In genomic region chr4:68074397-68074796, GRCh38 we compare ENCODE assay signal across 26 cellular contexts. TPM values are rescaled to one million over a fixed set of nuclear protein-coding genes. Genes with fewer than 3 reads are reported as not detected.
A peak's percentile ranks its signal among the peaks of the same experiment; 100 is the strongest.
DNase-seq lines count a peak whose midpoint lies in the region; ATAC-seq, FAIRE-seq and TF ChIP-seq lines count a peak whose summit lies in the region.
"Had no signal": no experiment of that assay in that cellular context is flagged by ENCODE, and none has a peak within 500 bp of the region (broad histone marks: within the 10 kb centered on the region; RNA-seq: fewer than 3 reads in every experiment).

No MANE protein-coding gene starts in this region.

- FAIRE-seq in HepG2 (lab: Jason Lieb, UNC) (no peak), astrocyte (lab: Jason Lieb, UNC) (no peak)
- FAIRE-seq: endothelial cell of umbilical vein had no signal

- no peak for DNase-seq in HepG2 (ENCODE audit: low spot score)
- no peak for DNase-seq in right lobe of liver
- peak; percentile 1 for DNase-seq in astrocyte (ENCODE audit: low read depth)
- peak; percentile 4 for DNase-seq in iris pigment epithelial cell (ENCODE audit: low read depth)
- DNase-seq in NCI-H446 treated with DMSO at 0.1 percent for 48 hours (lab: John Stamatoyannopoulos, UW), result no peak
- no peak for DNase-seq in NCI-H187 treated with DMSO at 0.1 percent for 48 hours (lab: John Stamatoyannopoulos, UW)
- no peak for DNase-seq in Peyer's patch
- DNase-seq: activated CD4-positive, alpha-beta T cell treated with anti-CD3 and anti-CD28 coated beads, Interleukin-2, amount 50 U/mL, for 1 hour; activated effector memory CD4-positive, alpha-beta T cell treated with anti-CD3 and anti-CD28 coated beads, Interleukin-2, amount 50 U/mL, for 16 hours; adrenal gland; dermis blood vessel endothelial cell; naive B cell; NCI-H187; NCI-H510A; T-helper 1 cell; upper lobe of right lung had no signal

- no peaks in the 10 kb centered on the region for H3K9me3 Mint-ChIP-seq in astrocyte (ENCODE audit: unreplicated experiment)
- H3K9me3 Mint-ChIP-seq: GM23338; stimulated activated naive CD8-positive, alpha-beta T cell treated with anti-CD3 and anti-CD28 coated beads, Interleukin-15, Interleukin-2, amounts not matched to agents 100 ng/mL and 50 ng/mL, for 24 hours had no signal

- no peaks in the 10 kb centered on the region for H3K9me3 ChIP-seq in HepG2 (ENCODE audit: low read length)
- no peaks in the 10 kb centered on the region for H3K9me3 ChIP-seq in right lobe of liver
- no peaks in the 10 kb centered on the region for H3K9me3 ChIP-seq in astrocyte (ENCODE audit: insufficient read depth, low read depth, low read length)
- no peaks in the 10 kb centered on the region for H3K9me3 ChIP-seq in Peyer's patch
- H3K9me3 ChIP-seq: upper lobe of right lung had no signal

- no peak overlapping the region for H3K4me2 ChIP-seq in HepG2 (ENCODE audit: low read depth, low read length)
- no peak overlapping the region for H3K4me2 ChIP-seq in astrocyte (ENCODE audit: low read length)
- H3K4me2 ChIP-seq: GM23338 had no signal

- POLR2A ChIA-PET in HepG2 (lab: Yijun Ruan, JAX), result no interaction called here

- intact Hi-C loops in HepG2 (cut with micrococcal nuclease; ENCODE audit: unreplicated experiment), result no loop called here
- intact Hi-C loops in right lobe of liver (cut with DNase I), result no loop called here

- no peaks in the 10 kb centered on the region for H4K20me1 ChIP-seq in HepG2 (ENCODE audit: insufficient read depth, low read length)
- H4K20me1 ChIP-seq in astrocyte (ENCODE audit: insufficient read depth, low read length), result no peaks in the 10 kb centered on the region

- H3K27ac ChIP-seq in HepG2 (ENCODE audit: extremely low read length, insufficient read depth, low read length) (no peak overlapping the region), right lobe of liver (no peak overlapping the region), astrocyte (ENCODE audit: low read depth, low read length) (no peak overlapping the region), Peyer's patch (no peak overlapping the region)
- H3K27ac ChIP-seq: adrenal gland, upper lobe of right lung had no signal

- H3K79me2 ChIP-seq in HepG2 (ENCODE audit: insufficient read depth, low read length) (no peaks in the 10 kb centered on the region), astrocyte (ENCODE audit: insufficient read depth, low read length) (no peaks in the 10 kb centered on the region)

- no TSS peak for BruUV-seq in HepG2 (replicated peaks; lab: Mats Ljungman, UMichigan)

- H3K9ac ChIP-seq in HepG2 (ENCODE audit: insufficient read depth, low read depth, low read length) (no peak overlapping the region), astrocyte (ENCODE audit: low read length) (no peak overlapping the region)

- CTCF ChIA-PET in HepG2 (lab: Yijun Ruan, JAX; ENCODE audit: low intra/inter-chr PET ratio, low total read pairs), result no interaction called here

- TF ChIP-seq CTCF in HepG2 (CRISPR knock-in tag; IDR thresholded peaks at IDR 0.05), result no peak
- no peak for TF ChIP-seq CTCF in right lobe of liver (IDR thresholded peaks at IDR 0.05)
- no peak for TF ChIP-seq CTCF in astrocyte (IDR thresholded peaks at IDR 0.05; ENCODE audit: insufficient read depth, low read depth, low read length)
- no peak for TF ChIP-seq CTCF in Peyer's patch (IDR thresholded peaks at IDR 0.05)

- ATAC-seq in HepG2 (no peak), right lobe of liver (no peak), GM18505 (IDR thresholded peaks at IDR 0.05; ENCODE audit: unreplicated experiment) (no peak)
- ATAC-seq: GM23338, Right ventricle myocardium inferior, upper lobe of right lung had no signal

- TF ChIP-seq EP300 in HepG2 (IDR thresholded peaks at IDR 0.05; ENCODE audit: low read depth in 2 of 2, low read length in 2 of 2), result no peak
- TF ChIP-seq EP300 in HepG2 (CRISPR knock-in tag; IDR thresholded peaks at IDR 0.05; ENCODE audit: borderline replicate concordance), result no peak

- no peak overlapping the region for H3K4me3 Mint-ChIP-seq in astrocyte (ENCODE audit: unreplicated experiment)
- H3K4me3 Mint-ChIP-seq: GM23338; naive B cell; stimulated activated naive CD8-positive, alpha-beta T cell treated with anti-CD3 and anti-CD28 coated beads, Interleukin-15, Interleukin-2, amounts not matched to agents 100 ng/mL and 50 ng/mL, for 24 hours had no signal

- no peak overlapping the region for H3K27ac Mint-ChIP-seq in astrocyte (ENCODE audit: unreplicated experiment)
- H3K27ac Mint-ChIP-seq: GM23338; stimulated activated naive CD8-positive, alpha-beta T cell treated with anti-CD3 and anti-CD28 coated beads, Interleukin-15, Interleukin-2, amounts not matched to agents 100 ng/mL and 50 ng/mL, for 24 hours had no signal

- H2AFZ ChIP-seq in HepG2 (ENCODE audit: low read length) (no peak overlapping the region), astrocyte (ENCODE audit: low read depth, low read length) (no peak overlapping the region)
- H2AFZ ChIP-seq: GM23338 had no signal

- no peaks in the 10 kb centered on the region for H3K27me3 Mint-ChIP-seq in astrocyte (ENCODE audit: low read depth, unreplicated experiment)

- in situ Hi-C loops in HepG2 (cut with HindIII; ENCODE audit: extremely low pct_ligation_motif_present, low pct_unique_long_range_greater_than_20kb), result no loop called here

- H3K4me3 ChIP-seq in HepG2 (replicated peaks in 1 of 3; ENCODE audit: insufficient read depth in 1 of 3, low read depth in 2 of 3, low read length in 3 of 3) (no peak overlapping the region), right lobe of liver (no peak overlapping the region), astrocyte (ENCODE audit: insufficient read depth, low read depth, low read length) (no peak overlapping the region), Peyer's patch (no peak overlapping the region)
- H3K4me3 ChIP-seq: adrenal gland, GM23338, upper lobe of right lung had no signal

- H3K27me3 ChIP-seq in HepG2 (ENCODE audit: control insufficient read depth in 1 of 2, insufficient read depth in 2 of 2, low read length in 2 of 2), result no peaks in the 10 kb centered on the region
- no peaks in the 10 kb centered on the region for H3K27me3 ChIP-seq in right lobe of liver
- H3K27me3 ChIP-seq in astrocyte (ENCODE audit: insufficient read depth, low read length), result no peaks in the 10 kb centered on the region
- no peaks in the 10 kb centered on the region for H3K27me3 ChIP-seq in Peyer's patch
- H3K27me3 ChIP-seq: adrenal gland, upper lobe of right lung had no signal

- no peaks in the 10 kb centered on the region for H3K36me3 ChIP-seq in HepG2 (replicated peaks in 1 of 2; ENCODE audit: control insufficient read depth in 1 of 2, insufficient read depth in 2 of 2, low read length in 2 of 2)
- no peaks in the 10 kb centered on the region for H3K36me3 ChIP-seq in right lobe of liver
- no peaks in the 10 kb centered on the region for H3K36me3 ChIP-seq in astrocyte (ENCODE audit: insufficient read depth, low read length)
- H3K36me3 ChIP-seq in Peyer's patch, result no peaks in the 10 kb centered on the region
- H3K36me3 ChIP-seq: adrenal gland, upper lobe of right lung had no signal

- peaks cover 6% of the 10 kb centered on the region for H3K4me1 Mint-ChIP-seq in astrocyte (ENCODE audit: low read depth, unreplicated experiment)
- H3K4me1 Mint-ChIP-seq: naive B cell had no signal

- TF ChIP-seq POLR2A in HepG2 (IDR thresholded peaks at IDR 0.05; ENCODE audit: insufficient read depth in 1 of 2, low read depth in 2 of 2, low read length in 2 of 2) (no peak), right lobe of liver (IDR thresholded peaks at IDR 0.05) (no peak), GM18505 (IDR thresholded peaks at IDR 0.05; ENCODE audit: borderline replicate concordance, extremely low read depth, insufficient read depth, insufficient read length) (no peak), Peyer's patch (IDR thresholded peaks at IDR 0.05) (no peak)

- no peak for TF ChIP-seq RAD21 in HepG2 (CRISPR knock-in tag; IDR thresholded peaks at IDR 0.05)

- no peaks in the 10 kb centered on the region for H3K36me3 Mint-ChIP-seq in astrocyte (ENCODE audit: low read depth, unreplicated experiment)
- H3K36me3 Mint-ChIP-seq: naive B cell had no signal

- H3K4me1 ChIP-seq in HepG2 (ENCODE audit: insufficient read depth, low read length) (no peaks in the 10 kb centered on the region), right lobe of liver (no peaks in the 10 kb centered on the region), astrocyte (ENCODE audit: insufficient read depth, low read length) (no peaks in the 10 kb centered on the region), Peyer's patch (no peaks in the 10 kb centered on the region)
- H3K4me1 ChIP-seq: adrenal gland, upper lobe of right lung had no signal

TF ChIP-seq in HepG2, 621 proteins besides CTCF, POLR2A, EP300 and RAD21:
- peak; percentile 87 for TF ChIP-seq ATF7 (IDR thresholded peaks at IDR 0.05)
- TF ChIP-seq ATF7 (CRISPR knock-in tag; IDR thresholded peaks at IDR 0.05), result no peak
- TF ChIP-seq CREB1 (IDR thresholded peaks at IDR 0.05), result 0 out of 2 replicates have a peak, but pooled peaks have one; percentile 18
- TF ChIP-seq CREB1 (CRISPR knock-in tag; IDR thresholded peaks at IDR 0.05), result no peak
- no peak for TF ChIP-seq ZSCAN25 (CRISPR knock-in tag; IDR thresholded peaks at IDR 0.05)

RNA-seq across cellular contexts. Expression of gene TMPRSS11F, which starts 55.3 kb away (rescaled TPM):
- total RNA-seq in HepG2 (2016; rRNA removed; fragmentation: Illumina TruSeq; extraction: Trizol) (not detected in 2 replicates), right lobe of liver (under 1 TPM in 1 of 6 experiments, not detected in 5; 0.12 TPM), astrocyte (0.27 TPM in 1 of 2 replicates, not detected in the other), Peyer's patch (not detected)
- total RNA-seq in HepG2 (2016; cell fraction: cytosol; rRNA removed; fragmentation: Illumina TruSeq; extraction: Trizol; ENCODE audit: low read depth), result not detected in 2 replicates
- total RNA-seq in HepG2 (2016; cell fraction: insoluble cytoplasmic fraction; rRNA removed; fragmentation: Illumina TruSeq; extraction: Trizol), result not detected in 2 replicates
- total RNA-seq in HepG2 (2016; cell fraction: membrane; rRNA removed; fragmentation: Illumina TruSeq; extraction: Trizol), result not detected in 2 replicates
- not detected in 2 replicates for total RNA-seq in HepG2 (2016; cell fraction: nucleus; rRNA removed; fragmentation: Illumina TruSeq; extraction: Trizol)
- polyA plus RNA-seq in HepG2 (2011; rRNA removed), result not detected in 2 replicates
- not detected in 2 replicates for polyA plus RNA-seq in HepG2 (2011; cell fraction: cytosol; rRNA removed)
- polyA plus RNA-seq in HepG2 (2011; cell fraction: nucleus; rRNA removed), result not detected in 2 replicates
- not detected in 2 replicates for polyA plus RNA-seq in HepG2 (2012)
- polyA plus RNA-seq in HepG2 (2016; cell fraction: cytosol; fragmentation: Illumina TruSeq; extraction: Trizol; ENCODE audit: low read depth), result not detected in 2 replicates
- not detected in 2 replicates for polyA plus RNA-seq in HepG2 (2016; cell fraction: insoluble cytoplasmic fraction; fragmentation: Illumina TruSeq; extraction: Trizol; ENCODE audit: low read depth)
- not detected in 2 replicates for polyA plus RNA-seq in HepG2 (2016; cell fraction: membrane; fragmentation: Illumina TruSeq; extraction: Trizol; ENCODE audit: low read depth)
- polyA plus RNA-seq in HepG2 (2016; cell fraction: nucleus; fragmentation: Illumina TruSeq; extraction: Trizol; ENCODE audit: insufficient read depth, low read depth), result not detected in 2 replicates
- polyA minus RNA-seq in HepG2 (2011; rRNA and poly(A)+ RNA removed; ENCODE audit: low replicate concordance), result not detected in 2 replicates
- polyA minus RNA-seq in HepG2 (2011; cell fraction: cytosol; rRNA and poly(A)+ RNA removed), result not detected in 2 replicates
- not detected in 2 replicates for polyA minus RNA-seq in HepG2 (2011; cell fraction: nucleus; rRNA and poly(A)+ RNA removed)
- total RNA-seq: A172, adrenal gland, cardiac septum, dermis blood vessel endothelial cell, endothelial cell of umbilical vein, GM23338, liver, osteoblast, Right ventricle myocardium inferior, upper lobe of right lung had no signal
- polyA plus RNA-seq: adrenal gland, BJ, endothelial cell of umbilical vein, GM23338, liver had no signal

Comparison
In these comparisons a context has a peak if more than half of its experiments do, and no peak if none do; other contexts are left out.
1. DNase-seq: peak in astrocyte (single experiment) and iris pigment epithelial cell (single experiment); none in HepG2 (single experiment), right lobe of liver (0 of 3), NCI-H446 treated with DMSO at 0.1 percent for 48 hours (single experiment), NCI-H187 treated with DMSO at 0.1 percent for 48 hours (single experiment) and Peyer's patch (0 of 3).